27 cellular contexts compared by ENCODE assay signal in the genomic region with DNA sequence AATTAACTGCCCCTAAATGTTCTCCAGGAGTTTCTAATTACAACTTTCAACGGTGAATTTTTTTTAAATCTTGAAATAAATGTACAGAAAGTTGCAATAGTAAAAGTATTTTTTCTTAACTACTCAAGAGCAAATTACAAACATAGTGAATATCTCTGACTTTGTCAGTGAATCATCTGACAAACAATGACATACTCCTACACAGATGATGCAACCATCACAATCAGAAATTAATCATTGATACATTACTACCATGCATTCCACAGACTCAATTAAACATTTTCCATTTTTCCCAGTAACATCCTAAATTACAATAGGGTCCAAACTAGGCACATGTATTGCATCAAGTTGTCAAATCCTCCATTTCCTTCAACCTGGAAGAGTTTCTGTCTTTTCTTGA.
DNase-seq lines count a peak whose midpoint lies in the region; ATAC-seq and TF ChIP-seq lines count a peak whose summit lies in the region.
"Had no signal": no experiment of that assay in that cellular context is flagged by ENCODE, and none has a peak within 500 bp of the region (broad histone marks: within the 10 kb centered on the region; RNA-seq: fewer than 3 reads in every experiment).

No MANE protein-coding gene starts in this region.

- peak; percentile 29 for DNase-seq in AG10803 (ENCODE audit: low read depth)
- peak; percentile 16 for DNase-seq in HPDE6-E6E7 (ENCODE audit: extremely low spot score)
- peak; percentile 71 for DNase-seq in epithelial cell of esophagus (ENCODE audit: low read depth)
- peak; percentile 31 for DNase-seq in iris pigment epithelial cell (ENCODE audit: low read depth)
- no peak for DNase-seq in NCI-H2227 (lab: John Stamatoyannopoulos, UW; ENCODE audit: unreplicated experiment)
- DNase-seq in NCI-H524 treated with DMSO at 0.1 percent for 48 hours (lab: John Stamatoyannopoulos, UW), result no peak
- no peak for DNase-seq in SKM-1 treated with dmso at 0.1 percent for 144 hours (lab: John Stamatoyannopoulos, UW; ENCODE audit: unreplicated experiment)
- DNase-seq: activated CD4-positive, alpha-beta T cell treated with anti-CD3 and anti-CD28 coated beads, Interleukin-2, amount 50 U/mL, for 1 hour; activated T-cell treated with anti-CD3 and anti-CD28 coated beads, Interleukin-2, amount 50 U/mL, for 4 hours; brain microvascular endothelial cell; CD4-positive, alpha-beta memory T cell; DMS153; HFFc6; hippocampal formation; left ventricle myocardium inferior; MV-4-11; naive B cell; NCI-H1436 treated with DMSO at 0.1 percent for 48 hours; nucleus accumbens; SHP77 treated with DMSO at 0.1 percent for 48 hours; sigmoid colon; stimulated activated CD4-positive, alpha-beta T cell treated with anti-CD3 and anti-CD28 coated beads, Interleukin-4, amount 100 ng/mL, for 4 hours; SW 1271; T-helper 9 cell had no signal

- TF ChIP-seq CTCF in AG10803 (conservative IDR thresholded peaks at IDR 0.05; ENCODE audit: low read length) (no peak), epithelial cell of esophagus (IDR thresholded peaks at IDR 0.05; ENCODE audit: insufficient read depth, low read depth, low read length, missing control alignments) (no peak)

- ATAC-seq in GM18858 (IDR thresholded peaks at IDR 0.05; ENCODE audit: unreplicated experiment), result no peak
- ATAC-seq: activated T-cell treated with anti-CD3 and anti-CD28 coated beads, Interleukin-2, amount 50 U/mL, for 4 hours had no signal

- no peak overlapping the region for H3K4me3 ChIP-seq in AG10803 (ENCODE audit: low read length)
- H3K4me3 ChIP-seq in epithelial cell of esophagus (ENCODE audit: low read length), result no peak overlapping the region
- H3K4me3 ChIP-seq: left ventricle myocardium inferior, prostate gland, sigmoid colon, suprapubic skin had no signal

Comparison
In these comparisons a context has a peak if more than half of its experiments do, and no peak if none do; other contexts are left out.
1. DNase-seq: peak in AG10803 (single experiment), HPDE6-E6E7 (single experiment), epithelial cell of esophagus (single experiment) and iris pigment epithelial cell (single experiment); none in NCI-H2227 (single experiment), NCI-H524 treated with DMSO at 0.1 percent for 48 hours (single experiment) and SKM-1 treated with dmso at 0.1 percent for 144 hours (single experiment).